18 cellular contexts compared by ENCODE assay signal in the genomic region with DNA sequence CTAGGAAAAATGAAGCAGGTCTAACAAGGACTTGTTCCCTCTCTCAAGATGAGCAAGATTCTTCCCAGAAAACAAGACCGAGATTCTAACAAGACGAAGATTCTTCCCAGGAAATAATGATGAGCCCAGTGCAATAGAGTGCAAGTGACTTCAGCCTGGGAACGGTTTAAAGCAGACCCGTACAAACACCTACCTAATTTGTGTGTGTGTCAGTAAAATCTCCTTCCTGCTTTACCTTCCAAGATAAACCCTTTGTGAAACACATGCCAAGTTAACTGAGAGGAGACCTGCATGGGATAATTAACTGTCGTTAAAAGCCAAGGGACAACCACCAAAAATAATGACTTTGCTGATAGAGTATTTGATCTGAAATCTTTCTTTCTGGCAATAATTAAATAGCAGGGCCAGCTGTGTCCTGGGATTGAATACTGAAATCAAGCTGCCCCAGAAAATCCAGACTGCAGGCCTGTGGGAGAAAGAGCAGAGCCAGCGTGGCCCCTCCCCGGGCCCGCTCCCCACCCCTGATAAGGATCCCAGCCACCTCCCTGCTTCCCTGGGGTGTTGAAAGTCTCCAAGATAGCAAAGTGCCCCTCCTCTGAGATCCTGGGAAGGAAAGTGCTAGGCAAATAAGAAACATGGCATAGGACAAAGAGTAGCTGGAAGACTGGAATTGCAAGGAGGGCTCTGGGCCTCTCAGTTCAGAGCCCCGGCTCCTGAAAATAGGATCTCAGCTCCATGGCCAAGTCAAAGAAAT.
DNase-seq lines count a peak whose midpoint lies in the region; TF ChIP-seq lines count a peak whose summit lies in the region.
"Had no signal": no experiment of that assay in that cellular context is flagged by ENCODE, and none has a peak within 500 bp of the region (broad histone marks: within the 10 kb centered on the region; RNA-seq: fewer than 3 reads in every experiment).

No MANE protein-coding gene starts in this region.

- intact Hi-C loops in esophagus muscularis mucosa (cut with DNase I) (no loop called here), esophagus squamous epithelium (cut with DNase I) (no loop called here)

- H3K27me3 ChIP-seq in esophagus muscularis mucosa (peaks cover 0 to 6% (median 2%) of the 10 kb centered on the region in 4 donors), esophagus squamous epithelium (peaks cover 0 to 17% (median 0%) of the 10 kb centered on the region in 4 donors)

- H3K4me3 ChIP-seq in esophagus muscularis mucosa (no peak overlapping the region), mesodermal cell (ENCODE audit: extremely low read depth, insufficient read depth, low read length, poor library complexity, severe bottlenecking) (no peak overlapping the region), esophagus squamous epithelium (no peak overlapping the region)
- H3K4me3 ChIP-seq: HAP-1, SK-N-MC had no signal

- DNase-seq in G401 (ENCODE audit: low spot score) (peak; percentile 15), SK-N-DZ (ENCODE audit: low spot score) (peak; percentile 61), esophagus muscularis mucosa (ENCODE audit: extremely low spot score) (peak; percentile 82), esophagus squamous epithelium (lab: John Stamatoyannopoulos, UW) (no peak), NCI-H1092 treated with DMSO at 0.1 percent for 48 hours (lab: John Stamatoyannopoulos, UW) (no peak), DMS 273 (lab: John Stamatoyannopoulos, UW; ENCODE audit: unreplicated experiment) (no peak)
- DNase-seq in central memory CD4-positive, alpha-beta T cell, result no peak
- DNase-seq: C1 segment of cervical spinal cord; CD8-positive, alpha-beta memory T cell; DMS79 treated with DMSO at 0.1 percent for 48 hours; NCI-H1436; NCI-H2029; NCI-H526; NK-92 treated with Interleukin-12 subunit alpha and Interleukin-12 subunit beta, amount 100 ng/mL, for 24 hours had no signal

- no peaks in the 10 kb centered on the region for H3K36me3 ChIP-seq in esophagus muscularis mucosa
- no peaks in the 10 kb centered on the region for H3K36me3 ChIP-seq in mesodermal cell (ENCODE audit: control insufficient read depth, insufficient read depth, low read length)
- H3K36me3 ChIP-seq in esophagus squamous epithelium, result no peaks in the 10 kb centered on the region
- H3K36me3 ChIP-seq: HAP-1 had no signal

- H3K27ac ChIP-seq in esophagus muscularis mucosa (replicated peaks in 1 of 4) (no peak overlapping the region), mesodermal cell (ENCODE audit: low read depth, low read length, severe bottlenecking) (peak overlapping the region; percentile 16), esophagus squamous epithelium (no peak overlapping the region)
- H3K27ac ChIP-seq: HL-60, SK-N-MC had no signal

- TF ChIP-seq EP300 in esophagus muscularis mucosa (IDR thresholded peaks at IDR 0.05), result no peak

- WGBS in esophagus muscularis mucosa, result 72% methylated on average over 9 of the region's 9 CpGs
- 98 to 100% methylated on average over 1 to 3 of the region's 9 CpGs for WGBS in mesodermal cell (ENCODE audit: insufficient coverage in 2 of 2), 2 experiments
- 71 to 80% methylated on average over 8 to 9 of the region's 9 CpGs for WGBS in esophagus squamous epithelium, 2 donors

- H3K4me1 ChIP-seq in esophagus muscularis mucosa (no peaks in the 10 kb centered on the region), mesodermal cell (ENCODE audit: control insufficient read depth, insufficient read depth, low read length, poor library complexity, severe bottlenecking) (peaks cover 5% of the 10 kb centered on the region), esophagus squamous epithelium (peaks cover 0 to 5% (median 0%) of the 10 kb centered on the region in 3 donors)
- H3K4me1 ChIP-seq: HAP-1 had no signal

- TF ChIP-seq CTCF in esophagus muscularis mucosa (IDR thresholded peaks at IDR 0.05), result no peak
- no peak for TF ChIP-seq CTCF in esophagus squamous epithelium (IDR thresholded peaks at IDR 0.05)

- in situ Hi-C loops in G401 (cut with HindIII; ENCODE audit: low sequenced_read_pairs), result no loop called here

- H3K9me3 ChIP-seq in esophagus muscularis mucosa (no peaks in the 10 kb centered on the region), mesodermal cell (ENCODE audit: control insufficient read depth, low read length) (no peaks in the 10 kb centered on the region), esophagus squamous epithelium (no peaks in the 10 kb centered on the region)
- H3K9me3 ChIP-seq: HAP-1 had no signal

- TF ChIP-seq POLR2A in esophagus muscularis mucosa (IDR thresholded peaks at IDR 0.05; ENCODE audit: low read depth), result no peak
- TF ChIP-seq POLR2A in esophagus squamous epithelium (IDR thresholded peaks at IDR 0.05), result no peak

Comparison
In these comparisons a context has a peak if more than half of its experiments do, and no peak if none do; other contexts are left out.
1. DNase-seq: peak in G401 (single experiment), SK-N-DZ (single experiment) and esophagus muscularis mucosa (single experiment); none in esophagus squamous epithelium (single experiment), NCI-H1092 treated with DMSO at 0.1 percent for 48 hours (single experiment), central memory CD4-positive, alpha-beta T cell (single experiment) and DMS 273 (single experiment).